16 cellular contexts compared by ENCODE assay signal in genomic region chr4:2662598-2662997, GRCh38.
A peak's percentile ranks its signal among the peaks of the same experiment; 100 is the strongest.
DNase-seq lines count a peak whose midpoint lies in the region; ATAC-seq, FAIRE-seq and TF ChIP-seq lines count a peak whose summit lies in the region.
"Had no signal": no experiment of that assay in that cellular context is flagged by ENCODE, and none has a peak within 500 bp of the region (broad histone marks: within the 10 kb centered on the region; RNA-seq: fewer than 3 reads in every experiment).

No MANE protein-coding gene starts in this region.

- no peaks in the 10 kb centered on the region for H3K9me3 ChIP-seq in AG04450 (ENCODE audit: control insufficient read depth, insufficient read depth, low read length)
- no peaks in the 10 kb centered on the region for H3K9me3 ChIP-seq in lung (ENCODE audit: control insufficient read depth in 2 of 2, insufficient read depth in 1 of 2, low read length in 1 of 2)
- H3K9me3 ChIP-seq: adrenal gland had no signal

- no peak for ATAC-seq in central memory CD8-positive, alpha-beta T cell (replicated peaks; ENCODE audit: extremely low read depth, poor library complexity, severe bottlenecking)
- ATAC-seq in lung (ENCODE audit: insufficient read depth, low FRiP score) (peak; percentile 25), GM18505 (IDR thresholded peaks at IDR 0.05; ENCODE audit: unreplicated experiment) (no peak), GM21423 (IDR thresholded peaks at IDR 0.05; ENCODE audit: unreplicated experiment) (no peak)
- ATAC-seq: Panc1 had no signal

- no peak overlapping the region for H3K4me3 ChIP-seq in AG04450 (ENCODE audit: low read depth, low read length)
- no peak overlapping the region for H3K4me3 ChIP-seq in lung
- H3K4me3 ChIP-seq: adrenal gland had no signal

- whole genome bisulfite sequencing in lung, 2 donors, result 81 to 83% methylated on average over 4 of the region's 4 CpGs

- peaks cover 29% of the 10 kb centered on the region for H3K4me1 Mint-ChIP-seq in central memory CD8-positive, alpha-beta T cell
- H3K4me1 Mint-ChIP-seq in activated naive CD8-positive, alpha-beta T cell treated with anti-CD3 and anti-CD28 coated beads for 36 hours, result peaks cover 9% of the 10 kb centered on the region
- H3K4me1 Mint-ChIP-seq: endodermal cell, neural crest cell had no signal

- H3K9me3 Mint-ChIP-seq in central memory CD8-positive, alpha-beta T cell, result no peaks in the 10 kb centered on the region
- H3K9me3 Mint-ChIP-seq in activated naive CD8-positive, alpha-beta T cell treated with anti-CD3 and anti-CD28 coated beads for 36 hours, result no peaks in the 10 kb centered on the region
- H3K9me3 Mint-ChIP-seq: endodermal cell, neural crest cell had no signal

- DNase-seq in AG04450 (ENCODE audit: low read depth, low spot score) (peak; percentile 36), LHCN-M2 (ENCODE audit: low read depth) (peak; percentile 88), lung (ENCODE audit: low spot score) (no peak), urothelium cell line (ENCODE audit: low spot score) (no peak)
- no peak for DNase-seq in central memory CD8-positive, alpha-beta T cell (ENCODE audit: low spot score in 2 of 2)
- no peak for DNase-seq in activated naive CD8-positive, alpha-beta T cell treated with anti-CD3 and anti-CD28 coated beads for 36 hours
- DNase-seq: endodermal cell, GF-D8, NCI-H446 treated with DMSO at 0.1 percent for 48 hours had no signal

- peak overlapping the region; percentile 69 for H3K27ac ChIP-seq in AG04450 (ENCODE audit: low read depth, low read length)
- no peak overlapping the region for H3K27ac ChIP-seq in lung (ENCODE audit: low read depth in 1 of 2, low read length in 1 of 2)
- H3K27ac ChIP-seq: C4-2B had no signal

- no peak for TF ChIP-seq CTCF in AG04450 (IDR thresholded peaks at IDR 0.05; ENCODE audit: low read depth, low read length)
- TF ChIP-seq CTCF in lung (IDR thresholded peaks at IDR 0.05; ENCODE audit: control extremely low read depth, extremely low read depth), result no peak

- H3K27me3 Mint-ChIP-seq in central memory CD8-positive, alpha-beta T cell, result no peaks in the 10 kb centered on the region
- no peaks in the 10 kb centered on the region for H3K27me3 Mint-ChIP-seq in activated naive CD8-positive, alpha-beta T cell treated with anti-CD3 and anti-CD28 coated beads for 36 hours

- POLR2A ChIA-PET in AG04450 (lab: Yijun Ruan, JAX), result no interaction called here

- H3K36me3 Mint-ChIP-seq in central memory CD8-positive, alpha-beta T cell (ENCODE audit: insufficient read depth), result peaks cover 63% of the 10 kb centered on the region
- H3K36me3 Mint-ChIP-seq in activated naive CD8-positive, alpha-beta T cell treated with anti-CD3 and anti-CD28 coated beads for 36 hours, result peaks cover 23% of the 10 kb centered on the region

- H3K4me3 Mint-ChIP-seq in central memory CD8-positive, alpha-beta T cell, result no peak overlapping the region
- no peak overlapping the region for H3K4me3 Mint-ChIP-seq in activated naive CD8-positive, alpha-beta T cell treated with anti-CD3 and anti-CD28 coated beads for 36 hours
- H3K4me3 Mint-ChIP-seq: endodermal cell, neural crest cell had no signal

- no peaks in the 10 kb centered on the region for H3K27me3 ChIP-seq in AG04450 (ENCODE audit: control insufficient read depth, insufficient read depth, low read length)
- H3K27me3 ChIP-seq in lung (ENCODE audit: control insufficient read depth, insufficient read depth), result no peaks in the 10 kb centered on the region
- H3K27me3 ChIP-seq: adrenal gland had no signal

- CTCF ChIA-PET in AG04450 (lab: Charles Lee), result no interaction called here

- H3K4me1 ChIP-seq in lung (ENCODE audit: control insufficient read depth in 2 of 2, insufficient read depth in 2 of 2, low read length in 2 of 2), result peaks cover 5 to 11% of the 10 kb centered on the region in 2 donors

- H3K36me3 ChIP-seq in lung (ENCODE audit: control insufficient read depth in 2 of 2, insufficient read depth in 2 of 2, low read length in 2 of 2), result peaks cover 21 to 29% of the 10 kb centered on the region in 2 donors

- no peak for TF ChIP-seq POLR2A in GM18505 (IDR thresholded peaks at IDR 0.05; ENCODE audit: borderline replicate concordance, extremely low read depth, insufficient read depth, insufficient read length)

- FAIRE-seq in urothelium cell line (lab: Jason Lieb, UNC), result no peak
- FAIRE-seq: islet of Langerhans had no signal

- H3K27ac Mint-ChIP-seq in central memory CD8-positive, alpha-beta T cell (ENCODE audit: low read depth), result peak overlapping the region; percentile 66
- H3K27ac Mint-ChIP-seq in activated naive CD8-positive, alpha-beta T cell treated with anti-CD3 and anti-CD28 coated beads for 36 hours, result no peak overlapping the region
- H3K27ac Mint-ChIP-seq: endodermal cell had no signal

Comparison
In these comparisons a context has a peak if more than half of its experiments do, and no peak if none do; other contexts are left out.
1. DNase-seq: peak in AG04450 (single experiment) and LHCN-M2 (single experiment); none in central memory CD8-positive, alpha-beta T cell (0 of 2), lung (single experiment), activated naive CD8-positive, alpha-beta T cell treated with anti-CD3 and anti-CD28 coated beads for 36 hours (single experiment) and urothelium cell line (single experiment).